Comparison of ENCODE assay signal across 9 cellular contexts in the genomic region with DNA sequence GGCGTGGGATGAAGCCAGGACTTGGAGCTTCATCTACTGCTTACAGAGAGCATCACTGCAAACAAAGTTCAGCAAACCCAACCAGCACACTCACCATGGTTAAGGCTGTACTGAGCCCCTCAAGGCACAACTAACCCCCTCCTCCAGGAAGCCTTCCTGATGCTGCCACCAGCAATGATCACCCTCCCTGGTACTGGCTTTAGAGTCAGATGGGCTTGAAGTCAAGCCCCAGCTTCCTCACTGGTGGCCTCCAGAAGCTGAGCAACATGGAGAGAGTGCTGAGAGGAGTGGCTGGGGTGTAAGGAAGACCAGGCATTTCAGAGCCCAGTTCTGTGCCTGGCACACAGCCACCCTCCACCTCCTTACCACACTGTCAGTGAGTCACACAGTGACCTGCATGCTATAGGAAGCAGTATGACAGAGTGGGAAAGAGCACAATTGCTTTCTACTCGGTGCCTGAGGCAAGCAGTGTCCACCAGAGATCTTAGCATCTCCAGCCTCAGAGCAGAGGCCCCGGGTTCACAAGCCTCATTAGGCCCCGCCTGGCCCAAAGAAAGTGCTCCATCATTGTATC. TPM values are rescaled to one million over a fixed set of nuclear protein-coding genes. Genes with fewer than 3 reads are reported as not detected.
A peak's percentile ranks its signal among the peaks of the same experiment; 100 is the strongest.
DNase-seq lines count a peak whose midpoint lies in the region; ATAC-seq, FAIRE-seq and TF ChIP-seq lines count a peak whose summit lies in the region.
"Had no signal": no experiment of that assay in that cellular context is flagged by ENCODE, and none has a peak within 500 bp of the region (broad histone marks: within the 10 kb centered on the region; RNA-seq: fewer than 3 reads in every experiment).

No MANE protein-coding gene starts in this region.

- TF ChIP-seq POLR2A in GM12878 (IDR thresholded peaks at IDR 0.05; ENCODE audit: low read depth, low read length): no peak

- H3K4me1 ChIP-seq in GM12878 (ENCODE audit: control insufficient read depth, insufficient read depth, low read length): no peaks in the 10 kb centered on the region

- H3K79me2 ChIP-seq in GM12878 (ENCODE audit: control insufficient read depth, insufficient read depth, low read length): no peaks in the 10 kb centered on the region

- H3K9me3 Mint-ChIP-seq in mesothelial cell of epicardium (peaks cover 4% of the 10 kb centered on the region), progenitor cell of endocrine pancreas (ENCODE audit: low read depth) (no peaks in the 10 kb centered on the region)
- H3K9me3 Mint-ChIP-seq in stimulated activated memory B cell treated with anti-CD40 and anti-IgM and Interleukin-4, amounts not matched to agents 10 μg/mL and 1 μg/mL and 100 μg/mL, for 72 hours: no peaks in the 10 kb centered on the region

- H3K27me3 Mint-ChIP-seq in mesothelial cell of epicardium (ENCODE audit: low read depth) (no peaks in the 10 kb centered on the region), progenitor cell of endocrine pancreas (no peaks in the 10 kb centered on the region)
- H3K27me3 Mint-ChIP-seq in stimulated activated memory B cell treated with anti-CD40 and anti-IgM and Interleukin-4, amounts not matched to agents 10 μg/mL and 1 μg/mL and 100 μg/mL, for 72 hours: no peaks in the 10 kb centered on the region

- H3K36me3 ChIP-seq in GM12878 (ENCODE audit: control insufficient read depth in 2 of 2, insufficient read depth in 2 of 2, low read length in 1 of 2): peaks cover 3 to 7% of the 10 kb centered on the region in 2 experiments

- no peak overlapping the region for H3K4me2 ChIP-seq in GM12878 (ENCODE audit: control insufficient read depth, insufficient read depth)

- in situ Hi-C loops in GM12878 (cut with MboI): no loop called here

- no TSS peak for BruUV-seq in GM12878 (replicated peaks; lab: Mats Ljungman, UMichigan)

- no peak overlapping the region for H3K9ac ChIP-seq in GM12878 (ENCODE audit: control insufficient read depth, insufficient read depth, low read length)

- H3K27ac Mint-ChIP-seq in mesothelial cell of epicardium (peak overlapping the region; percentile 44), progenitor cell of endocrine pancreas (no peak overlapping the region)
- H3K27ac Mint-ChIP-seq in stimulated activated memory B cell treated with anti-CD40 and anti-IgM and Interleukin-4, amounts not matched to agents 10 μg/mL and 1 μg/mL and 100 μg/mL, for 72 hours: no peak overlapping the region

- no peak overlapping the region for H2AFZ ChIP-seq in GM12878 (ENCODE audit: control insufficient read depth, low read depth, low read length)

- no peaks in the 10 kb centered on the region for H3K27me3 ChIP-seq in GM12878 (replicated peaks in 1 of 2; ENCODE audit: control insufficient read depth in 2 of 2, insufficient read depth in 2 of 2, low read length in 1 of 2)

- TF ChIP-seq CTCF in AG09319 (IDR thresholded peaks at IDR 0.05; ENCODE audit: low read depth, low read length): no peak
- TF ChIP-seq CTCF in GM12878 (IDR thresholded peaks at IDR 0.05 in 2 of 3, conservative IDR thresholded peaks at IDR 0.05 in 1 of 3; ENCODE audit: control insufficient read depth in 2 of 3, extremely low read depth in 1 of 3, insufficient read depth in 1 of 3, low read depth in 3 of 3, low read length in 3 of 3): no peak
- no peak for TF ChIP-seq CTCF in mesothelial cell of epicardium (IDR thresholded peaks at IDR 0.05; ENCODE audit: unreplicated experiment)
- TF ChIP-seq CTCF in progenitor cell of endocrine pancreas (IDR thresholded peaks at IDR 0.05; ENCODE audit: unreplicated experiment): no peak

- H3K9me3 ChIP-seq in GM12878 (replicated peaks; ENCODE audit: control insufficient read depth, insufficient read depth, low read length): no peaks in the 10 kb centered on the region

- no peaks in the 10 kb centered on the region for H4K20me1 ChIP-seq in GM12878 (ENCODE audit: control insufficient read depth, insufficient read depth)

- no peak overlapping the region for H3K4me3 Mint-ChIP-seq in mesothelial cell of epicardium
- no peak overlapping the region for H3K4me3 Mint-ChIP-seq in progenitor cell of endocrine pancreas (ENCODE audit: low read depth)
- H3K4me3 Mint-ChIP-seq in stimulated activated memory B cell treated with anti-CD40 and anti-IgM and Interleukin-4, amounts not matched to agents 10 μg/mL and 1 μg/mL and 100 μg/mL, for 72 hours: no peak overlapping the region

- POLR2A ChIA-PET in GM12878 (lab: Charles Lee): interaction anchor here (0.5 kb wide), 1 partner anchor 33 kb away, joined by 3 read pairs; no protein-coding TSS in a partner anchor

- intact Hi-C loops in GM12878 (cut with micrococcal nuclease; ENCODE audit: unreplicated experiment) (no loop called here), left colon (cut with DNase I, micrococcal nuclease) (no loop called here)

- 87% methylated on average over 4 of the region's 4 CpGs for WGBS in GM12878 (ENCODE audit: insufficient coverage, insufficient replicate concordance, low lambda C conversion rate, missing lambda C conversion rate)

- peak; percentile 74 for FAIRE-seq in GM12878 (lab: Jason Lieb, UNC)

- H3K36me3 Mint-ChIP-seq in mesothelial cell of epicardium: peaks cover 34% of the 10 kb centered on the region
- peaks cover 8% of the 10 kb centered on the region for H3K36me3 Mint-ChIP-seq in progenitor cell of endocrine pancreas (ENCODE audit: insufficient read depth)
- peaks cover 69% of the 10 kb centered on the region for H3K36me3 Mint-ChIP-seq in stimulated activated memory B cell treated with anti-CD40 and anti-IgM and Interleukin-4, amounts not matched to agents 10 μg/mL and 1 μg/mL and 100 μg/mL, for 72 hours

- no peak for TF ChIP-seq RAD21 in GM12878 (IDR thresholded peaks at IDR 0.05; ENCODE audit: insufficient read depth, low read depth, low read length)

- no peak for ATAC-seq in GM12878
- ATAC-seq in left colon: no peak
- ATAC-seq in stimulated activated memory B cell treated with anti-CD40 and anti-IgM and Interleukin-4, amounts not matched to agents 10 μg/mL and 1 μg/mL and 100 μg/mL, for 72 hours: no peak

- RAD21 ChIA-PET in GM12878 (lab: Charles Lee; ENCODE audit: unreplicated experiment): no interaction called here

- H3K4me3 ChIP-seq in GM12878: no peak overlapping the region

- TF ChIP-seq EP300 in GM12878 (IDR thresholded peaks at IDR 0.05; ENCODE audit: borderline replicate concordance in 1 of 2, control insufficient read depth in 1 of 2, low read depth in 2 of 2, low read length in 2 of 2): no peak

- no peak overlapping the region for H3K27ac ChIP-seq in GM12878 (ENCODE audit: control insufficient read depth, insufficient read depth)

- SMC1A ChIA-PET in GM12878 (lab: Charles Lee; ENCODE audit: uncharacterized antibody, unreplicated experiment): no interaction called here

- peaks cover 4% of the 10 kb centered on the region for H3K4me1 Mint-ChIP-seq in mesothelial cell of epicardium
- no peaks in the 10 kb centered on the region for H3K4me1 Mint-ChIP-seq in progenitor cell of endocrine pancreas (ENCODE audit: low read depth)
- H3K4me1 Mint-ChIP-seq in stimulated activated memory B cell treated with anti-CD40 and anti-IgM and Interleukin-4, amounts not matched to agents 10 μg/mL and 1 μg/mL and 100 μg/mL, for 72 hours: no peaks in the 10 kb centered on the region

- peak; percentile 42 for DNase-seq in AG09319 (ENCODE audit: extremely low read depth, low read depth)
- peak in 70 of 76 experiments; percentile 21 to 82 (median 60) for DNase-seq in HUDEP-2 (lab: John Stamatoyannopoulos, UW; ENCODE audit: unreplicated experiment in 76 of 76)
- DNase-seq in GM12878 (ENCODE audit: low read depth, low spot score): no peak
- DNase-seq in mesothelial cell of epicardium (ENCODE audit: low spot score in 2 of 2, unreplicated experiment in 2 of 2): no peak
- no peak for DNase-seq in left colon
- no peak for DNase-seq in progenitor cell of endocrine pancreas (ENCODE audit: low spot score, unreplicated experiment)
- DNase-seq in NCI-H748 (lab: John Stamatoyannopoulos, UW; ENCODE audit: unreplicated experiment): no peak
- DNase-seq: NCI-H82 had no signal

- CTCF ChIA-PET in GM12878 (lab: Yijun Ruan, JAX): no interaction called here

RNA-seq across cellular contexts. Expression of gene BAIAP2L2, which starts 24.7 kb away (rescaled TPM):
- 0.37 TPM in 1 of 2 replicates, not detected in the other for total RNA-seq in GM12878 (2013; cell fraction: nucleolus; rRNA removed)
- total RNA-seq in GM12878 (2014; rRNA removed): 0.11 TPM in 1 of 2 replicates, not detected in the other
- not detected in 2 replicates for total RNA-seq in GM12878 (2014; rRNA removed; fragmentation: Illumina TruSeq; extraction: Trizol)
- total RNA-seq in GM12878 (2021): 0.08 and 0.38 TPM in 2 replicates
- 0.12 TPM for polyA plus RNA-seq in GM12878 (2011; ENCODE audit: low read depth)
- polyA plus RNA-seq in GM12878 (2011; rRNA removed): 0.04 and 0.08 TPM in 2 replicates
- 0.04 and 0.12 TPM in 2 replicates for polyA plus RNA-seq in GM12878 (2011; cell fraction: cytosol; rRNA removed)
- polyA plus RNA-seq in GM12878 (2011; cell fraction: nucleus; rRNA removed): 1.0 and 1.1 TPM in 2 replicates
- 0.51 and 0.70 TPM in 2 replicates for polyA plus RNA-seq in GM12878 (2012)
- not detected in 2 replicates for polyA plus RNA-seq in GM12878 (2014; fragmentation: Illumina TruSeq; extraction: Trizol)
- polyA plus RNA-seq in GM12878 (2014; fragmentation: Nextera tagmentation; extraction: Ambion mirVana): not detected
- 0.17 and 0.48 TPM in 2 replicates for polyA plus RNA-seq in GM12878 (2014; rRNA removed)
- polyA plus RNA-seq in GM12878 (2016; fragmentation: Nextera tagmentation; extraction: Ambion mirVana): under 1 TPM in 1 of 2 experiments, not detected in 1; 0.11 TPM
- not detected in 2 replicates for polyA minus RNA-seq in GM12878 (2011; rRNA and poly(A)+ RNA removed)
- polyA minus RNA-seq in GM12878 (2011; cell fraction: cytosol; rRNA and poly(A)+ RNA removed): not detected in 2 replicates
- polyA minus RNA-seq in GM12878 (2011; cell fraction: nucleus; rRNA and poly(A)+ RNA removed): not detected in 2 replicates
- total RNA-seq in mesothelial cell of epicardium: 1.6 to 1.9 TPM (median 1.7 TPM) in 3 replicates
- 10 to 100 TPM; 61.2 to 84.6 TPM for total RNA-seq in left colon
- 6.5 and 7.0 TPM in 2 replicates for total RNA-seq in progenitor cell of endocrine pancreas

RNA-seq across cellular contexts. Expression of gene PLA2G6, which starts 46.4 kb away (rescaled TPM):
- total RNA-seq in GM12878 (2013; cell fraction: nucleolus; rRNA removed): 187 and 240 TPM in 2 replicates
- total RNA-seq in GM12878 (2014; rRNA removed) (17.3 and 20.3 TPM in 2 replicates), GM12878 (2014; rRNA removed; fragmentation: Illumina TruSeq; extraction: Trizol) (11.7 and 13.5 TPM in 2 replicates), GM12878 (2021) (16.7 and 23.2 TPM in 2 replicates), mesothelial cell of epicardium (88.2 to 91.9 TPM (median 88.6 TPM) in 3 replicates), left colon (10 to 100 TPM; 21.2 to 24.9 TPM), progenitor cell of endocrine pancreas (76.0 and 76.4 TPM in 2 replicates)
- 14.0 TPM for polyA plus RNA-seq in GM12878 (2011; ENCODE audit: low read depth)
- polyA plus RNA-seq in GM12878 (2011; rRNA removed) (25.3 and 42.2 TPM in 2 replicates), GM12878 (2014; fragmentation: Illumina TruSeq; extraction: Trizol) (14.2 and 18.9 TPM in 2 replicates), GM12878 (2014; fragmentation: Nextera tagmentation; extraction: Ambion mirVana) (under 1 TPM; 0.15 to 0.27 TPM), GM12878 (2014; rRNA removed) (28.1 and 30.7 TPM in 2 replicates), GM12878 (2016; fragmentation: Nextera tagmentation; extraction: Ambion mirVana) (10 to 100 TPM; 10.0 to 12.6 TPM)
- 37.1 and 42.6 TPM in 2 replicates for polyA plus RNA-seq in GM12878 (2011; cell fraction: cytosol; rRNA removed)
- 377 and 471 TPM in 2 replicates for polyA plus RNA-seq in GM12878 (2011; cell fraction: nucleus; rRNA removed)
- polyA plus RNA-seq in GM12878 (2012): 37.9 and 41.3 TPM in 2 replicates
- polyA minus RNA-seq in GM12878 (2011; rRNA and poly(A)+ RNA removed): 69.2 and 114 TPM in 2 replicates
- 15.9 and 17.0 TPM in 2 replicates for polyA minus RNA-seq in GM12878 (2011; cell fraction: cytosol; rRNA and poly(A)+ RNA removed)
- polyA minus RNA-seq in GM12878 (2011; cell fraction: nucleus; rRNA and poly(A)+ RNA removed): 122 and 142 TPM in 2 replicates

RNA-seq across cellular contexts. Expression of gene SLC16A8, which starts 51.2 kb away (rescaled TPM):
- total RNA-seq in GM12878 (2013; cell fraction: nucleolus; rRNA removed): not detected in 2 replicates
- total RNA-seq in GM12878 (2014; rRNA removed): not detected in 2 replicates
- total RNA-seq in GM12878 (2014; rRNA removed; fragmentation: Illumina TruSeq; extraction: Trizol): not detected in 2 replicates
- total RNA-seq in GM12878 (2021): not detected in 2 replicates
- not detected for polyA plus RNA-seq in GM12878 (2011; ENCODE audit: low read depth)
- not detected in 2 replicates for polyA plus RNA-seq in GM12878 (2011; rRNA removed)
- polyA plus RNA-seq in GM12878 (2011; cell fraction: cytosol; rRNA removed): not detected in 2 replicates
- polyA plus RNA-seq in GM12878 (2011; cell fraction: nucleus; rRNA removed): not detected in 2 replicates
- not detected in 2 replicates for polyA plus RNA-seq in GM12878 (2012)
- polyA plus RNA-seq in GM12878 (2014; fragmentation: Illumina TruSeq; extraction: Trizol): not detected in 2 replicates
- not detected for polyA plus RNA-seq in GM12878 (2014; fragmentation: Nextera tagmentation; extraction: Ambion mirVana)
- polyA plus RNA-seq in GM12878 (2014; rRNA removed): not detected in 2 replicates
- polyA plus RNA-seq in GM12878 (2016; fragmentation: Nextera tagmentation; extraction: Ambion mirVana): not detected
- polyA minus RNA-seq in GM12878 (2011; rRNA and poly(A)+ RNA removed): not detected in 2 replicates
- not detected in 2 replicates for polyA minus RNA-seq in GM12878 (2011; cell fraction: cytosol; rRNA and poly(A)+ RNA removed)
- not detected in 2 replicates for polyA minus RNA-seq in GM12878 (2011; cell fraction: nucleus; rRNA and poly(A)+ RNA removed)
- 0.14 to 0.60 TPM (median 0.18 TPM) in 3 replicates for total RNA-seq in mesothelial cell of epicardium
- total RNA-seq in left colon: not detected
- total RNA-seq in progenitor cell of endocrine pancreas: 2.6 and 3.0 TPM in 2 replicates

Comparison
In these comparisons a context has a peak if more than half of its experiments do, and no peak if none do; other contexts are left out.
1. DNase-seq: peak in AG09319 (single experiment) and HUDEP-2 (70 of 76); none in GM12878 (single experiment), mesothelial cell of epicardium (0 of 2), left colon (0 of 2), progenitor cell of endocrine pancreas (single experiment) and NCI-H748 (single experiment).